34 cellular contexts compared by ENCODE assay signal in genomic region chr14:76617440-76617839, GRCh38.
"Had no signal": no experiment of that assay in that cellular context is flagged by ENCODE, and none has a peak within 500 bp of the region (broad histone marks: within the 10 kb centered on the region; RNA-seq: fewer than 3 reads in every experiment).

No MANE protein-coding gene starts in this region.

- H3K4me3 ChIP-seq: MG63 had no signal

- DNase-seq: Karpas-422, Kasumi-1, MG63, MM.1S, MV-4-11, NCI-H1048, NCI-H1092, NCI-H1092 treated with DMSO at 0.1 percent for 48 hours, NCI-H1105, NCI-H1105 treated with DMSO at 0.1 percent for 48 hours, NCI-H1417, NCI-H1417 treated with DMSO at 0.1 percent for 48 hours, NCI-H1436, NCI-H1436 treated with DMSO at 0.1 percent for 48 hours, NCI-H146, NCI-H1694, NCI-H1694 treated with DMSO at 0.1 percent for 48 hours, NCI-H187, NCI-H187 treated with DMSO at 0.1 percent for 48 hours, NCI-H1930, NCI-H2029, NCI-H2029 treated with DMSO at 0.1 percent for 48 hours, NCI-H2081, NCI-H2081 treated with DMSO at 0.1 percent for 48 hours, NCI-H2107, NCI-H2171, NCI-H2171 treated with DMSO at 0.1 percent for 48 hours, NCI-H2227 treated with DMSO at 0.1 percent for 48 hours, NCI-H226, NCI-H345, NCI-H446, NCI-H446 treated with DMSO at 0.1 percent for 48 hours, NCI-H510A, NCI-H510A treated with DMSO at 0.1 percent for 48 hours had no signal

- H3K36me3 ChIP-seq: MG63 had no signal
